ENCODE assay signal across 22 cellular contexts in the genomic region with DNA sequence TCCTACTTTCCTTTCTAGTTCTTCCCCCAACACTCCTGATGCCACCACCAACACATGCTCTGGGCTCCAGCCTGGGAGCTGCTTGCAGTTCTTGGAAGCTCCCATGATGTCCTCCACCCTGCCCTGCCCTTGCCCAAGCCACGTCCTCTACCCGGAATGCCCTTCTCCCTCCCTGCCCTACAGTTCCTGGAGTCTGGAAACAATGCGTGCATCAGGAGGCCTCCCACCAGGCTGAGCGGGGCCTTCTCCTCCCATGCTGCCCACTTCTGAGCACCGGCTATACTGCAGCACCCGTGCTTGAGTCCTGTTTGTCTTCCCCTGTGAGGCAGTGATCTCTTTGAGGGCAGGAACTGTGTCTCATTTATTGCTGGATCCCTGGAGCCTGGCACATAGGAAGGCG. TPM values are rescaled to one million over a fixed set of nuclear protein-coding genes. Genes with fewer than 3 reads are reported as not detected.
DNase-seq lines count a peak whose midpoint lies in the region; FAIRE-seq and TF ChIP-seq lines count a peak whose summit lies in the region.
"Had no signal": no experiment of that assay in that cellular context is flagged by ENCODE, and none has a peak within 500 bp of the region (broad histone marks: within the 10 kb centered on the region; RNA-seq: fewer than 3 reads in every experiment).

No MANE protein-coding gene starts in this region.

- no peak overlapping the region for H2AFZ ChIP-seq in astrocyte (ENCODE audit: low read depth, low read length)
- H2AFZ ChIP-seq in mesenchymal stem cell (ENCODE audit: low read depth, low read length) = no peak overlapping the region
- H2AFZ ChIP-seq in MM.1S (ENCODE audit: low read length) = no peak overlapping the region

- no peaks in the 10 kb centered on the region for H3K27me3 ChIP-seq in astrocyte (ENCODE audit: insufficient read depth, low read length)
- peaks cover 28 to 63% of the 10 kb centered on the region in 2 experiments for H3K27me3 ChIP-seq in mesenchymal stem cell (ENCODE audit: control insufficient read depth in 1 of 2, insufficient read depth in 1 of 2, low read length in 2 of 2)
- no peaks in the 10 kb centered on the region for H3K27me3 ChIP-seq in MM.1S (replicated peaks; ENCODE audit: insufficient read depth, low read length)
- peaks cover 0 to 3% (median 0%) of the 10 kb centered on the region in 4 donors for H3K27me3 ChIP-seq in esophagus squamous epithelium
- H3K27me3 ChIP-seq: BE2C, BLaER1 had no signal

- intact Hi-C loops in CD14-positive monocyte (cut with micrococcal nuclease) = no loop called here
- intact Hi-C loops in esophagus squamous epithelium (cut with DNase I) = no loop called here

- no peak overlapping the region for H2BK15ac ChIP-seq in mesenchymal stem cell (ENCODE audit: low read depth, poor library complexity, severe bottlenecking)

- peaks cover 0 to 2% (median 0%) of the 10 kb centered on the region in 7 donors for H3K9me3 Mint-ChIP-seq in CD14-positive monocyte
- peaks cover 2% of the 10 kb centered on the region for H3K9me3 Mint-ChIP-seq in astrocyte (ENCODE audit: unreplicated experiment)
- H3K9me3 Mint-ChIP-seq: CD4-positive, alpha-beta T cell; CD8-positive, alpha-beta T cell had no signal

- H4K8ac ChIP-seq in mesenchymal stem cell (ENCODE audit: low read length) = no peak overlapping the region

- H2BK5ac ChIP-seq in mesenchymal stem cell (ENCODE audit: low read depth, low read length, poor library complexity, severe bottlenecking) = no peak overlapping the region

- H3F3A ChIP-seq in MM.1S (ENCODE audit: insufficient read depth, low read length) = no peaks in the 10 kb centered on the region

- H3K9me2 ChIP-seq in MM.1S (replicated peaks; ENCODE audit: insufficient read depth, low read length) = no peaks in the 10 kb centered on the region

- DNase-seq in CD14-positive monocyte (ENCODE audit: low spot score) = no peak
- no peak for DNase-seq in astrocyte (ENCODE audit: low read depth)
- DNase-seq in mesenchymal stem cell = no peak
- DNase-seq in MM.1S = no peak
- DNase-seq in NCI-H69 (lab: John Stamatoyannopoulos, UW) = no peak
- no peak for DNase-seq in esophagus squamous epithelium (lab: John Stamatoyannopoulos, UW)
- DNase-seq: 8988T; ACHN; BE2C; C1 segment of cervical spinal cord; Caco-2; Calu3; CD4-positive, alpha-beta T cell; CD8-positive, alpha-beta T cell; DMS79 treated with DMSO at 0.1 percent for 48 hours; GF-D8 had no signal

- H2AK5ac ChIP-seq in mesenchymal stem cell (ENCODE audit: low read length, severe bottlenecking) = no peak overlapping the region

- H3K23ac ChIP-seq in mesenchymal stem cell (ENCODE audit: low read length in 2 of 2) = no peak overlapping the region

- no peak overlapping the region for H3K18ac ChIP-seq in mesenchymal stem cell (ENCODE audit: low read depth in 1 of 2, low read length in 2 of 2)

- H3K14ac ChIP-seq in mesenchymal stem cell (ENCODE audit: low read length in 2 of 2) = peak overlapping the region in 1 of 2 experiments; percentile 5

- H3K9me3 ChIP-seq in astrocyte (ENCODE audit: insufficient read depth, low read depth, low read length) (no peaks in the 10 kb centered on the region), mesenchymal stem cell (ENCODE audit: control insufficient read depth, low read length) (no peaks in the 10 kb centered on the region), MM.1S (replicated peaks; ENCODE audit: insufficient read depth, low read length) (no peaks in the 10 kb centered on the region), esophagus squamous epithelium (no peaks in the 10 kb centered on the region)
- H3K9me3 ChIP-seq: BE2C, BLaER1, Caco-2 had no signal

- no peak overlapping the region for H3K27ac ChIP-seq in astrocyte (ENCODE audit: low read depth, low read length)
- H3K27ac ChIP-seq in mesenchymal stem cell (ENCODE audit: low read length, poor library complexity, severe bottlenecking) = no peak overlapping the region
- no peak overlapping the region for H3K27ac ChIP-seq in MM.1S (ENCODE audit: low read length)
- no peak overlapping the region for H3K27ac ChIP-seq in esophagus squamous epithelium
- H3K27ac ChIP-seq: BLaER1 had no signal

- peak overlapping the region; percentile 31 for H4K91ac ChIP-seq in mesenchymal stem cell (ENCODE audit: low read length)

- H3K27me3 Mint-ChIP-seq in CD14-positive monocyte (ENCODE audit: low read depth in 3 of 3) = no peaks in the 10 kb centered on the region
- peaks cover 15% of the 10 kb centered on the region for H3K27me3 Mint-ChIP-seq in astrocyte (ENCODE audit: low read depth, unreplicated experiment)
- H3K27me3 Mint-ChIP-seq: CD4-positive, alpha-beta T cell had no signal

- H3K4ac ChIP-seq in mesenchymal stem cell (ENCODE audit: low read depth in 1 of 2, low read length in 2 of 2) = no peak overlapping the region

- H3K27ac Mint-ChIP-seq in CD14-positive monocyte (peak overlapping the region in 5 of 7 donors; percentile 4 to 64 (median 46)), astrocyte (ENCODE audit: unreplicated experiment) (peak overlapping the region; percentile 35)
- H3K27ac Mint-ChIP-seq: CD4-positive, alpha-beta T cell; CD8-positive, alpha-beta T cell had no signal

- H3K4me3 Mint-ChIP-seq in CD14-positive monocyte = no peak overlapping the region
- no peak overlapping the region for H3K4me3 Mint-ChIP-seq in astrocyte (ENCODE audit: unreplicated experiment)
- H3K4me3 Mint-ChIP-seq: CD4-positive, alpha-beta T cell; CD8-positive, alpha-beta T cell had no signal

- TF ChIP-seq CTCF in CD14-positive monocyte (IDR thresholded peaks at IDR 0.05) (no peak), astrocyte (IDR thresholded peaks at IDR 0.05; ENCODE audit: insufficient read depth, low read depth, low read length) (no peak), MM.1S (IDR thresholded peaks at IDR 0.05; ENCODE audit: low read length) (no peak), esophagus squamous epithelium (IDR thresholded peaks at IDR 0.05) (no peak)

- TF ChIP-seq POLR2A in esophagus squamous epithelium (IDR thresholded peaks at IDR 0.05) = no peak

- H3K79me1 ChIP-seq in mesenchymal stem cell (replicated peaks; ENCODE audit: low read length, poor library complexity, severe bottlenecking) = no peaks in the 10 kb centered on the region

- WGBS in mesenchymal stem cell = 87% methylated on average over 7 of the region's 7 CpGs
- WGBS in esophagus squamous epithelium, 2 donors = 78 to 93% methylated on average over 5 to 6 of the region's 7 CpGs

- no peak overlapping the region for H3K4me2 ChIP-seq in astrocyte (ENCODE audit: low read length)
- no peak overlapping the region for H3K4me2 ChIP-seq in mesenchymal stem cell (ENCODE audit: low read length, poor library complexity, severe bottlenecking)
- H3K4me2 ChIP-seq in MM.1S (ENCODE audit: low read depth, low read length) = no peak overlapping the region
- H3K4me2 ChIP-seq: BLaER1 had no signal

- FAIRE-seq in astrocyte (lab: Jason Lieb, UNC) = no peak
- FAIRE-seq: A204.1, D721Med, G401.6, GM12891, GM19239 had no signal

- H3K9ac ChIP-seq in astrocyte (ENCODE audit: low read length) (no peak overlapping the region), mesenchymal stem cell (ENCODE audit: low read length) (no peak overlapping the region), MM.1S (ENCODE audit: low read length) (no peak overlapping the region)
- H3K9ac ChIP-seq: BLaER1 had no signal

- no peaks in the 10 kb centered on the region for H4K20me1 ChIP-seq in astrocyte (ENCODE audit: insufficient read depth, low read length)
- no peaks in the 10 kb centered on the region for H4K20me1 ChIP-seq in MM.1S (ENCODE audit: insufficient read depth, low read length)
- H4K20me1 ChIP-seq: BLaER1 had no signal

- H3K79me2 ChIP-seq in astrocyte (ENCODE audit: insufficient read depth, low read length) (no peaks in the 10 kb centered on the region), MM.1S (ENCODE audit: low read length) (no peaks in the 10 kb centered on the region)

- H3K4me1 ChIP-seq in astrocyte (ENCODE audit: insufficient read depth, low read length) (peaks cover 12% of the 10 kb centered on the region), mesenchymal stem cell (ENCODE audit: control insufficient read depth, insufficient read depth, low read depth, low read length) (no peaks in the 10 kb centered on the region), MM.1S (ENCODE audit: low read length) (no peaks in the 10 kb centered on the region), esophagus squamous epithelium (no peaks in the 10 kb centered on the region)
- H3K4me1 ChIP-seq: BLaER1, Caco-2 had no signal

- no peak overlapping the region for H2BK12ac ChIP-seq in mesenchymal stem cell (ENCODE audit: low read length in 2 of 2)

- H3K36me3 ChIP-seq in astrocyte (ENCODE audit: insufficient read depth, low read length) = no peaks in the 10 kb centered on the region
- no peaks in the 10 kb centered on the region for H3K36me3 ChIP-seq in mesenchymal stem cell (ENCODE audit: control insufficient read depth in 1 of 2, insufficient read depth in 2 of 2, low read depth in 1 of 2, low read length in 2 of 2)
- no peaks in the 10 kb centered on the region for H3K36me3 ChIP-seq in MM.1S (replicated peaks; ENCODE audit: insufficient read depth, low read length)
- H3K36me3 ChIP-seq in esophagus squamous epithelium = no peaks in the 10 kb centered on the region
- H3K36me3 ChIP-seq: BE2C, BLaER1 had no signal

- H3K36me3 Mint-ChIP-seq in CD14-positive monocyte = peaks cover 54 to 81% of the 10 kb centered on the region in 2 donors
- H3K36me3 Mint-ChIP-seq in astrocyte (ENCODE audit: low read depth, unreplicated experiment) = no peaks in the 10 kb centered on the region
- H3K36me3 Mint-ChIP-seq: CD8-positive, alpha-beta T cell had no signal

- H3K4me1 Mint-ChIP-seq in CD14-positive monocyte (peaks cover 2% of the 10 kb centered on the region), astrocyte (ENCODE audit: low read depth, unreplicated experiment) (peaks cover 17% of the 10 kb centered on the region)

- H3K4me3 ChIP-seq in astrocyte (ENCODE audit: insufficient read depth, low read depth, low read length) (no peak overlapping the region), mesenchymal stem cell (ENCODE audit: insufficient read depth in 1 of 2, low read depth in 1 of 2, low read length in 2 of 2) (no peak overlapping the region), MM.1S (ENCODE audit: low read length) (no peak overlapping the region), esophagus squamous epithelium (no peak overlapping the region)
- H3K4me3 ChIP-seq: BLaER1 had no signal

- H2BK120ac ChIP-seq in mesenchymal stem cell (ENCODE audit: low read depth, low read length) = no peak overlapping the region

RNA-seq across cellular contexts. Expression of gene DGKG, which starts 44.6 kb away (rescaled TPM):
- 1 to 10 TPM; 4.2 to 4.3 TPM for polyA plus RNA-seq in CD14-positive monocyte
- total RNA-seq in astrocyte (0.36 and 0.64 TPM in 2 replicates), esophagus squamous epithelium (10 to 100 TPM in 1 of 4 donors, 1 to 10 TPM in 3; 1.2 to 13.7 (median 2.1) TPM)
- 2.3 TPM for polyA plus RNA-seq in mesenchymal stem cell (2013, experiment 1 of 2)
- 2.5 TPM for polyA plus RNA-seq in mesenchymal stem cell (2013, experiment 2 of 2)
- total RNA-seq: CD4-positive, alpha-beta T cell; CD8-positive, alpha-beta T cell had no signal
